In the genomic region with DNA sequence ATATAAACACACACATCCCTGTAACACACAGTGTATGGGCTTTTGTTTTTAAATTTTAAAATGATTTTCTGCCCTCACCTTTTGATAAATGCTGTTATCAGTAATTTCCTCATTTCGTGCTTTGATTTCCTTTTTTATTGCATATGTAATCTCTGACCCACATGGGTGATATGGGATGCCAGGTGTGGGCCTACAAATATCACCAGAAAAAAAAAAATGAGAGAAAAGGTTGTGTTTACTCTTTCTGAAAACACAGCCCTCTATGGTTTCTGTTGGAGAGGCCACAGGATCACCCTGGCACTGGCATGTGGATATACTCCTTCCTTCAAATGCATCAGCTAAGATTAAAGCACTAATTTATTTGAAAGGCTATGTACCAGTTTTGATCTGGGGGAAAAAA, we compare ENCODE assay signal across 32 cellular contexts. TPM values are rescaled to one million over a fixed set of nuclear protein-coding genes. Genes with fewer than 3 reads are reported as not detected.
"Had no signal": no experiment of that assay in that cellular context is flagged by ENCODE, and none has a peak within 500 bp of the region (broad histone marks: within the 10 kb centered on the region; RNA-seq: fewer than 3 reads in every experiment).

No MANE protein-coding gene starts in this region.

- H3K4me2 ChIP-seq: PC-9 had no signal

- H3K27ac Mint-ChIP-seq: activated B cell treated with CpG ODN at 0.5 μM for 24 hours; activated CD4-positive, alpha-beta memory T cell treated with anti-CD3 and anti-CD28 coated beads for 36 hours; activated naive CD4-positive, alpha-beta T cell treated with anti-CD3 and anti-CD28 coated beads, Interleukin-2, amount 10 ng/mL, durations not matched to agents 7 days and 5 days; activated naive CD8-positive, alpha-beta T cell treated with anti-CD3 and anti-CD28 coated beads for 36 hours had no signal

- H3K36me3 Mint-ChIP-seq: activated CD4-positive, alpha-beta memory T cell treated with anti-CD3 and anti-CD28 coated beads for 36 hours; activated naive CD4-positive, alpha-beta T cell treated with anti-CD3 and anti-CD28 coated beads, Interleukin-2, amount 10 ng/mL, durations not matched to agents 7 days and 5 days; activated naive CD8-positive, alpha-beta T cell treated with anti-CD3 and anti-CD28 coated beads for 36 hours had no signal

- H2AFZ ChIP-seq: PC-9 had no signal

- H3K9me3 Mint-ChIP-seq: activated B cell treated with CpG ODN at 0.5 μM for 24 hours; activated CD4-positive, alpha-beta memory T cell treated with anti-CD3 and anti-CD28 coated beads for 36 hours; activated naive CD4-positive, alpha-beta T cell treated with anti-CD3 and anti-CD28 coated beads, Interleukin-2, amount 10 ng/mL, durations not matched to agents 7 days and 5 days; activated naive CD8-positive, alpha-beta T cell treated with anti-CD3 and anti-CD28 coated beads for 36 hours; activated T-cell treated with anti-CD3 and anti-CD28 coated beads, Interleukin-2, amount 50 U/mL, for 4 hours had no signal

- H3K4me1 Mint-ChIP-seq: activated B cell treated with CpG ODN at 0.5 μM for 24 hours; activated naive CD4-positive, alpha-beta T cell treated with anti-CD3 and anti-CD28 coated beads, Interleukin-2, amount 10 ng/mL, durations not matched to agents 7 days and 5 days; activated naive CD8-positive, alpha-beta T cell treated with anti-CD3 and anti-CD28 coated beads for 36 hours had no signal

- H3K4me3 Mint-ChIP-seq: activated B cell treated with CpG ODN at 0.5 μM for 24 hours; activated CD4-positive, alpha-beta memory T cell treated with anti-CD3 and anti-CD28 coated beads for 36 hours; activated naive CD4-positive, alpha-beta T cell treated with anti-CD3 and anti-CD28 coated beads, Interleukin-2, amount 10 ng/mL, durations not matched to agents 7 days and 5 days; activated naive CD8-positive, alpha-beta T cell treated with anti-CD3 and anti-CD28 coated beads for 36 hours; activated T-cell treated with anti-CD3 and anti-CD28 coated beads, Interleukin-2, amount 50 U/mL, for 4 hours had no signal

- H3K27ac ChIP-seq: brain microvascular endothelial cell, PC-9, RWPE1, VCaP had no signal

- H3K4me3 ChIP-seq: K562, PC-9 had no signal

- ATAC-seq: activated T-cell treated with anti-CD3 and anti-CD28 coated beads, Interleukin-2, amount 50 U/mL, for 4 hours; K562; Right ventricle myocardium inferior had no signal

- H3K36me3 ChIP-seq: brain microvascular endothelial cell had no signal

- DNase-seq: activated B cell treated with CpG ODN at 0.5 μM for 24 hours; activated CD4-positive, alpha-beta memory T cell treated with anti-CD3 and anti-CD28 coated beads for 36 hours; activated CD4-positive, alpha-beta T cell treated with anti-CD3 and anti-CD28 coated beads for 4 hours; activated CD4-positive, alpha-beta T cell treated with anti-CD3 and anti-CD28 coated beads, Interleukin-2, amount 50 U/mL, for 1 hour; activated CD4-positive, CD25-positive, alpha-beta regulatory T cell treated with anti-CD3 and anti-CD28 coated beads, Interleukin-2, amount 50 U/mL, for 72 hours; activated CD8-positive, alpha-beta memory T cell treated with anti-CD3 and anti-CD28 coated beads, Interleukin-2, amount 50 U/mL, for 4 hours; activated effector memory CD4-positive, alpha-beta T cell treated with Interleukin-2 at 50 U/mL for 16 hours; activated naive CD4-positive, alpha-beta T cell treated with anti-CD3 and anti-CD28 coated beads, Interleukin-2, amount 10 ng/mL, durations not matched to agents 7 days and 5 days; activated naive CD8-positive, alpha-beta T cell treated with anti-CD3 and anti-CD28 coated beads for 36 hours; activated T-cell treated with anti-CD3 and anti-CD28 coated beads for 4 hours; activated T-cell treated with anti-CD3 and anti-CD28 coated beads, Interleukin-2, amount 50 U/mL, for 4 hours; amniotic stem cell; aorta; brain microvascular endothelial cell; central memory CD4-positive, alpha-beta T cell; IMR-90; Karpas-422; NCI-H1105; NCI-H2029; NCI-H226; NCI-H446 treated with DMSO at 0.1 percent for 48 hours; PC-9; SIG-M5; SW 1271; T-helper 1 cell; T-helper 2 cell; T-helper 9 cell had no signal

RNA-seq across cellular contexts. Expression of gene DRD2, which starts 17.0 kb away (rescaled TPM):
- total RNA-seq: activated B cell treated with CpG ODN at 0.5 μM for 24 hours; activated CD4-positive, alpha-beta memory T cell treated with anti-CD3 and anti-CD28 coated beads for 36 hours; activated naive CD8-positive, alpha-beta T cell treated with anti-CD3 and anti-CD28 coated beads for 36 hours; activated T-cell treated with anti-CD3 and anti-CD28 coated beads, Interleukin-2, amount 50 U/mL, for 4 hours; IMR-90; K562; OCI-LY7; PC-9; Right ventricle myocardium inferior had no signal
